Comparison of ENCODE assay signal across 2 cellular contexts in the genomic region with DNA sequence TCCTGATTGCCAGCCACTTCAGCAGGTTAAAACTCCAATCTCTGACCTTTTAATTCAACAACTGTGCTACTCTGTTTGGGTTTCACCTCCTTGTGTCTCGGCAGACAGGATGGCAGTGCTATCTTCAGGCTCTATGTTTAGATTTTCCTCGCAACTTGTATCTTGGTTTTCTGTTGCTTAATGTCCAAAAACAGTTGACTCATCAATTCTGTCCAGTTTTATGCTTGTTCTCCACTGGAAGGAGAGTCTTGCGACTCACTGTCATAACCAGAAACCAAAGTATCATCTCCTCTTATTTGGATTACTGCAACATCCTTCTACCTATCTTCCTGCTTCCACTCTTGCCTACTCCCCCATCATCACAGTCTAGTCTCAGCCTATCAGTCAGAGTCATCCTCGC.
TF ChIP-seq lines count a peak whose summit lies in the region.

No MANE protein-coding gene starts in this region.

TF ChIP-seq in GM12891, 5 proteins besides CTCF, POLR2A, EP300 and RAD21 (continued from another document):
- no peak for TF ChIP-seq POLR2AphosphoS5 (IDR thresholded peaks at IDR 0.05; ENCODE audit: low read depth, low read length)

TF ChIP-seq in IMR-90, 13 proteins besides CTCF, POLR2A, EP300 and RAD21 (continued from another document):
- TF ChIP-seq USF2 (IDR thresholded peaks at IDR 0.05; ENCODE audit: low read depth, low read length) = no peak
- no peak for TF ChIP-seq ELK1 (IDR thresholded peaks at IDR 0.05; ENCODE audit: borderline replicate concordance, low read depth, low read length)
- peak; percentile 72 for TF ChIP-seq MAFK (IDR thresholded peaks at IDR 0.05; ENCODE audit: low read depth, low read length)
- no peak for TF ChIP-seq BHLHE40 (IDR thresholded peaks at IDR 0.05; ENCODE audit: low read depth, low read length)
